8 cellular contexts compared by ENCODE assay signal in the genomic region with DNA sequence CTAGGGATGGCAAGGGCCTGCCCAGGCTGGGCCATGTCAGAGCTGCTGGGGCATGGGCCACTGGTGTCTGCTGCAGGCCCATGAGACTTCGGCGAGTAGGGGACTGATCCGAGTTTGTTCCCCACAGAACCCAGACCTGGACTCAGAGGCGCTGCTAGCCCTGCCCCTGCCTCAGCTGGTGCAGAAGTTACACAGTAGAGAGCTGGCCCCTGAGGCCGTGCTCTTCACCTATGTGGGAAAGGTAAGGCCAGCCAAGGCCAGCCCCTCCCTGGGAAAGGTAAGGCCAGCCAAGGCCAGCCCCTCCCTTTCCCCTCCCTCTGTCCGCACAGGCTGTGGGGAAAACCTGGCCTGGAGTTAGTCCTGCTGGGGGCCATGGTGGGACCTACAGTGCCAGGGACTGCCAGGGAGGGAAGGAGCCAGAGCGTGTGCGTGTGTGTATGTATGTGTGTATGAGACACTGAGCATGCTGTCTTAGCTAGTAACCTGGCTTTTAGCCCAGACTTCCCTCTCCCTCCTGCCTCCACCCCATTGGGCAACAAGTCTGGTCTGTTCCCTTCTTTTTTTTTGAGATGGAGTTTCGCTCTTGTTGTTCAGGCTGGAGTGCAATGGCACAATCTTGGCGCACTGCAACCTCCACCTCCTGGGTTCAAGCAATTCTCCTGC. TPM values are rescaled to one million over a fixed set of nuclear protein-coding genes. Genes with fewer than 3 reads are reported as not detected.
DNase-seq lines count a peak whose midpoint lies in the region; ATAC-seq lines count a peak whose summit lies in the region.

No MANE protein-coding gene starts in this region.

- H2BK15ac ChIP-seq in mesendoderm (replicated peaks; ENCODE audit: low read depth): no peak overlapping the region

- H4K5ac ChIP-seq in mesendoderm (ENCODE audit: low read length): no peak overlapping the region

- H2BK120ac ChIP-seq in mesendoderm (ENCODE audit: low read depth, low read length): no peak overlapping the region

- in situ Hi-C loops in G401 (cut with HindIII; ENCODE audit: low sequenced_read_pairs): no loop called here

- H3K4ac ChIP-seq in mesendoderm (ENCODE audit: low read depth, low read length): no peak overlapping the region

- POLR2A ChIA-PET in activated CD4-positive, alpha-beta T cell treated with anti-CD3 and anti-CD28 coated beads, Interleukin-2, amount 10 ng/mL, durations not matched to agents 7 days and 5 days (lab: Charles Lee): no interaction called here

- H3K27ac Mint-ChIP-seq in activated CD4-positive, alpha-beta T cell treated with anti-CD3 and anti-CD28 coated beads, Interleukin-2, amount 10 ng/mL, durations not matched to agents 7 days and 5 days: no peak overlapping the region

- H3K4me2 ChIP-seq in mesendoderm (ENCODE audit: low read length): no peak overlapping the region

- ATAC-seq in GM18870 (IDR thresholded peaks at IDR 0.05; ENCODE audit: unreplicated experiment) (no peak), HG03342 (IDR thresholded peaks at IDR 0.05; ENCODE audit: unreplicated experiment) (no peak)

- H3K4me1 ChIP-seq in mesendoderm (ENCODE audit: control insufficient read depth, low read depth, low read length): peaks cover 6% of the 10 kb centered on the region

- CTCF ChIA-PET in activated CD4-positive, alpha-beta T cell treated with anti-CD3 and anti-CD28 coated beads, Interleukin-2, amount 10 ng/mL, durations not matched to agents 7 days and 5 days (lab: Charles Lee): interaction anchor here (0.7 to 1.1 kb wide), 3 partner anchors 12 to 308 kb away, joined by 3 to 5 read pairs (median 3); no protein-coding TSS in a partner anchor

- H3K23ac ChIP-seq in mesendoderm (ENCODE audit: low read length): no peak overlapping the region

- no peaks in the 10 kb centered on the region for H3K27me3 Mint-ChIP-seq in activated CD4-positive, alpha-beta T cell treated with anti-CD3 and anti-CD28 coated beads, Interleukin-2, amount 10 ng/mL, durations not matched to agents 7 days and 5 days

- no peaks in the 10 kb centered on the region for H3K9me3 Mint-ChIP-seq in activated CD4-positive, alpha-beta T cell treated with anti-CD3 and anti-CD28 coated beads, Interleukin-2, amount 10 ng/mL, durations not matched to agents 7 days and 5 days

- H3K79me2 ChIP-seq in mesendoderm (ENCODE audit: control insufficient read depth, insufficient read depth, low read length): no peaks in the 10 kb centered on the region

- no CpG with 5 or more reads among the region's 10 CpGs for WGBS in mesendoderm (ENCODE audit: extremely low coverage, insufficient coverage, low lambda C conversion rate)

- H4K8ac ChIP-seq in mesendoderm (ENCODE audit: low read depth, low read length): no peak overlapping the region

- no peaks in the 10 kb centered on the region for H3K36me3 ChIP-seq in mesendoderm (ENCODE audit: control insufficient read depth, insufficient read depth, low read length)

- H2AK5ac ChIP-seq in mesendoderm (ENCODE audit: low read length): no peak overlapping the region

- H3K79me1 ChIP-seq in mesendoderm (ENCODE audit: low read length): no peaks in the 10 kb centered on the region

- no peak overlapping the region for H3K4me3 Mint-ChIP-seq in activated CD4-positive, alpha-beta T cell treated with anti-CD3 and anti-CD28 coated beads, Interleukin-2, amount 10 ng/mL, durations not matched to agents 7 days and 5 days

- no peak overlapping the region for H2BK5ac ChIP-seq in mesendoderm (ENCODE audit: low read length)

- peaks cover under 1% of the 10 kb centered on the region for H3K4me1 Mint-ChIP-seq in activated CD4-positive, alpha-beta T cell treated with anti-CD3 and anti-CD28 coated beads, Interleukin-2, amount 10 ng/mL, durations not matched to agents 7 days and 5 days

- no peak overlapping the region for H3K27ac ChIP-seq in mesendoderm (ENCODE audit: low read depth, low read length)

- DNase-seq in G401 (ENCODE audit: low spot score): peak; percentile 98
- DNase-seq in NCI-H510A treated with DMSO at 0.1 percent for 48 hours (lab: John Stamatoyannopoulos, UW): peak; percentile 50
- DNase-seq in dermis microvascular lymphatic vessel endothelial cell (ENCODE audit: low read depth in 2 of 2): peak; percentile 12
- peak; percentile 78 for DNase-seq in mesendoderm
- DNase-seq in stimulated activated CD4-positive, alpha-beta T cell treated with anti-CD3 and anti-CD28 coated beads, Interleukin-4, amount 100 ng/mL, for 4 hours: no peak
- no peak for DNase-seq in activated CD4-positive, alpha-beta T cell treated with anti-CD3 and anti-CD28 coated beads, Interleukin-2, amount 10 ng/mL, durations not matched to agents 7 days and 5 days

- peak overlapping the region; percentile 28 for H3K9ac ChIP-seq in mesendoderm (ENCODE audit: low read length)

- peak overlapping the region; percentile 37 for H3K56ac ChIP-seq in mesendoderm (ENCODE audit: low read length)

- no peaks in the 10 kb centered on the region for H3K36me3 Mint-ChIP-seq in activated CD4-positive, alpha-beta T cell treated with anti-CD3 and anti-CD28 coated beads, Interleukin-2, amount 10 ng/mL, durations not matched to agents 7 days and 5 days (ENCODE audit: low read depth)

- H3K27me3 ChIP-seq in mesendoderm (ENCODE audit: insufficient read depth, low read length, poor library complexity): no peaks in the 10 kb centered on the region

- H3K4me3 ChIP-seq in mesendoderm (ENCODE audit: low read length): no peak overlapping the region

- H3K18ac ChIP-seq in mesendoderm (ENCODE audit: low read length): no peak overlapping the region

RNA-seq across cellular contexts. Expression of a gene that starts 8.0 kb away (rescaled TPM):
- 0.43 TPM in 1 of 2 replicates, not detected in the other for total RNA-seq in G401 (2014; rRNA removed; shearing (Covaris generic))
- total RNA-seq in dermis microvascular lymphatic vessel endothelial cell: 0.64 and 1.1 TPM in 2 replicates
- polyA plus RNA-seq in mesendoderm (2013, experiment 1 of 2): 3.3 TPM
- 3.3 TPM for polyA plus RNA-seq in mesendoderm (2013, experiment 2 of 2)
- total RNA-seq in activated CD4-positive, alpha-beta T cell treated with anti-CD3 and anti-CD28 coated beads, Interleukin-2, amount 10 ng/mL, durations not matched to agents 7 days and 5 days: 1 to 10 TPM; 6.1 to 7.6 TPM

Comparison
In these comparisons a context has a peak if more than half of its experiments do, and no peak if none do; other contexts are left out.
1. DNase-seq: peak in G401 (single experiment), NCI-H510A treated with DMSO at 0.1 percent for 48 hours (single experiment), dermis microvascular lymphatic vessel endothelial cell (2 of 2) and mesendoderm (single experiment); none in stimulated activated CD4-positive, alpha-beta T cell treated with anti-CD3 and anti-CD28 coated beads, Interleukin-4, amount 100 ng/mL, for 4 hours (0 of 2) and activated CD4-positive, alpha-beta T cell treated with anti-CD3 and anti-CD28 coated beads, Interleukin-2, amount 10 ng/mL, durations not matched to agents 7 days and 5 days (single experiment).